In genomic region chr1:244817415-244817894, GRCh38 we compare ENCODE assay signal across 1 cellular context.
TF ChIP-seq lines count a peak whose summit lies in the region.

No MANE protein-coding gene starts in this region.

TF ChIP-seq in HepG2, 621 proteins besides CTCF, POLR2A, EP300 and RAD21 (continued from another document and continues in another):
- TF ChIP-seq ZNF784 (CRISPR knock-in tag; IDR thresholded peaks at IDR 0.05; ENCODE audit: borderline replicate concordance): no peak
- TF ChIP-seq ZMYM3 (CRISPR knock-in tag; IDR thresholded peaks at IDR 0.05): peak; percentile 87
- TF ChIP-seq NR2C2 (CRISPR knock-in tag; IDR thresholded peaks at IDR 0.05; ENCODE audit: borderline replicate concordance): 0 out of 2 replicates have a peak, but pooled peaks have one; percentile 16
- TF ChIP-seq IRF1 (CRISPR knock-in tag; IDR thresholded peaks at IDR 0.05; ENCODE audit: low read depth): no peak
- TF ChIP-seq HNF4A (CRISPR knock-in tag; IDR thresholded peaks at IDR 0.05): peak; percentile 91
- peak; percentile 71 for TF ChIP-seq YEATS4 (CRISPR knock-in tag; IDR thresholded peaks at IDR 0.05; ENCODE audit: borderline replicate concordance)
- TF ChIP-seq MAFG (CRISPR knock-in tag; IDR thresholded peaks at IDR 0.05): no peak
- TF ChIP-seq SP5 (CRISPR knock-in tag; IDR thresholded peaks at IDR 0.05; ENCODE audit: borderline replicate concordance, low read depth): no peak
- peak; percentile 85 for TF ChIP-seq ZMYM2 (CRISPR knock-in tag; IDR thresholded peaks at IDR 0.05)
- TF ChIP-seq FOXK1 (CRISPR knock-in tag; IDR thresholded peaks at IDR 0.05; ENCODE audit: borderline replicate concordance, low read depth): peak; percentile 21; the same call in 1 of the 2 replicates
- TF ChIP-seq MLXIP (CRISPR knock-in tag; IDR thresholded peaks at IDR 0.05; ENCODE audit: borderline replicate concordance): no peak
- 0 out of 2 replicates have a peak, but pooled peaks have one; percentile 35 for TF ChIP-seq ZNF614 (CRISPR knock-in tag; IDR thresholded peaks at IDR 0.05; ENCODE audit: borderline replicate concordance)
- TF ChIP-seq ATF7-NPFF (CRISPR knock-in tag; IDR thresholded peaks at IDR 0.05; ENCODE audit: low read depth): 0 out of 2 replicates have a peak, but pooled peaks have one; percentile 23
- TF ChIP-seq MYC (CRISPR knock-in tag; IDR thresholded peaks at IDR 0.05; ENCODE audit: borderline replicate concordance): peak; percentile 66; the same call in 1 of the 2 replicates
- TF ChIP-seq TEAD3 (CRISPR knock-in tag; optimal IDR thresholded peaks at IDR 0.05; ENCODE audit: borderline replicate concordance): peak; percentile 49
- TF ChIP-seq ADNP (CRISPR knock-in tag; IDR thresholded peaks at IDR 0.05): peak; percentile 63; the same call in 1 of the 2 replicates
- peak; percentile 43; the same call in 1 of the 2 replicates for TF ChIP-seq ELF3 (CRISPR knock-in tag; IDR thresholded peaks at IDR 0.05)
- no peak for TF ChIP-seq HNF1B (CRISPR knock-in tag; IDR thresholded peaks at IDR 0.05)
- TF ChIP-seq MYPOP (CRISPR knock-in tag; IDR thresholded peaks at IDR 0.05): 0 out of 2 replicates have a peak, but pooled peaks have one; percentile 25
- TF ChIP-seq ZNF460 (CRISPR knock-in tag; IDR thresholded peaks at IDR 0.05; ENCODE audit: borderline replicate concordance): peak; percentile 90
- TF ChIP-seq NCOA2 (CRISPR knock-in tag; IDR thresholded peaks at IDR 0.05): peak; percentile 59
- TF ChIP-seq SOX13 (IDR thresholded peaks at IDR 0.05): no peak
- TF ChIP-seq SOX13 (CRISPR knock-in tag; conservative IDR thresholded peaks at IDR 0.05 in 1 of 2, IDR thresholded peaks at IDR 0.05 in 1 of 2): peak in 1 of 2 experiments; percentile 68; a peak in 2 of 4 replicates
- no peak for TF ChIP-seq ZNF512B (CRISPR knock-in tag; IDR thresholded peaks at IDR 0.05; ENCODE audit: borderline replicate concordance)
- TF ChIP-seq ZNF629 (CRISPR knock-in tag; conservative IDR thresholded peaks at IDR 0.05): 0 out of 2 replicates have a peak, but pooled peaks have one; percentile 22
- TF ChIP-seq NCOA1 (CRISPR knock-in tag; IDR thresholded peaks at IDR 0.05): no peak
- peak; percentile 84 for TF ChIP-seq DMAP1 (CRISPR knock-in tag; IDR thresholded peaks at IDR 0.05)
- TF ChIP-seq SALL2 (CRISPR knock-in tag; IDR thresholded peaks at IDR 0.05): 0 out of 2 replicates have a peak, but pooled peaks have one; percentile 37
- TF ChIP-seq FOXO1 (CRISPR knock-in tag; IDR thresholded peaks at IDR 0.05): peak; percentile 29; the same call in 1 of the 2 replicates
- TF ChIP-seq FOXA3 (CRISPR knock-in tag; IDR thresholded peaks at IDR 0.05): no peak; the same call in 1 of the 2 replicates
- no peak for TF ChIP-seq ZNF713 (CRISPR knock-in tag; IDR thresholded peaks at IDR 0.05)
- 0 out of 2 replicates have a peak, but pooled peaks have one; percentile 11 for TF ChIP-seq BORCS8-MEF2B (CRISPR knock-in tag; IDR thresholded peaks at IDR 0.05)
- TF ChIP-seq ZNF557 (CRISPR knock-in tag; IDR thresholded peaks at IDR 0.05): no peak
- peak; percentile 83 for TF ChIP-seq MAX (IDR thresholded peaks at IDR 0.05)
- 0 out of 2 replicates have a peak, but pooled peaks have one; percentile 29 for TF ChIP-seq ZNF605 (CRISPR knock-in tag; IDR thresholded peaks at IDR 0.05)
- 0 out of 2 replicates have a peak, but pooled peaks have one; percentile 16 for TF ChIP-seq ZNF710 (CRISPR knock-in tag; IDR thresholded peaks at IDR 0.05; ENCODE audit: borderline replicate concordance)
- TF ChIP-seq FOXP1 (IDR thresholded peaks at IDR 0.05): no peak
- TF ChIP-seq FOXP1 (CRISPR knock-in tag; IDR thresholded peaks at IDR 0.05): peak; percentile 80
- TF ChIP-seq ARID4A (CRISPR knock-in tag; IDR thresholded peaks at IDR 0.05; ENCODE audit: borderline replicate concordance): peak; percentile 34; the same call in 1 of the 2 replicates
- TF ChIP-seq TFAP4 (IDR thresholded peaks at IDR 0.05; ENCODE audit: borderline replicate concordance, low read depth): peak; percentile 51; the same call in 1 of the 2 replicates
- peak; percentile 78 for TF ChIP-seq GATAD2A (CRISPR knock-in tag; IDR thresholded peaks at IDR 0.05)
- peak; percentile 30; the same call in 1 of the 2 replicates for TF ChIP-seq HDAC2 (CRISPR knock-in tag; IDR thresholded peaks at IDR 0.05)
- peak; percentile 65 for TF ChIP-seq IKZF5 (CRISPR knock-in tag; IDR thresholded peaks at IDR 0.05)
